In the genomic region with DNA sequence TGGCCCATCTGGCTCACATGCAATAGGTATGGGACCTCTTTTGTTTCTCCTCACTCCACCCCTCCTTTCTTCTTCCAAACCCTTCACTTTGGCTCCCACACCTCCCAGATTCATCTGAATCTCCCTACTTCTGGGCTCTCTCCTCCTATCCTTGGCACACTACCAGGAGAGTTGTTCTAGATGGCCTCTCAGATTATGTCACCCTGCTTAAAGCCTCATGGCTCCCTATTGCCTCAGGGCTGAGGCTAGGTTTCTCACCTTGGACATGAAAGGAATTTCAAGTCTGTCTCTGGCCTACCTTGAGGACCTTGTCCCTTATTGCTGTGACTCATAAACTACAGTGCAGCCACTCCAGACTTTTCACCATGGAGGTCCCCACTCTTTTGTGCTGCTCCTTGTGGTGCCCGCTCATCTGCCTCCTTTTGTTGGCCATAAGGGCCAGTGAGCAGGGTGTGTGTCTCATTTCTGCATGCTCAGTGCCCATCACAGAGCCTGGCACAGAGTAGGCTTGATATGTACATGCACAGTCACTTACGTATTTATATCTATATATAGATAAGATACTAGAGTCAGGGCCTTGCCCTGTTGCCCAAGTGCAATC, we compare ENCODE assay signal across 1 cellular context.
A peak's percentile ranks its signal among the peaks of the same experiment; 100 is the strongest.
TF ChIP-seq lines count a peak whose summit lies in the region.

No MANE protein-coding gene starts in this region.

TF ChIP-seq in HEK293, 187 proteins besides CTCF, POLR2A, EP300 and RAD21 (continued from another document):
- TF ChIP-seq, protein P1, sequence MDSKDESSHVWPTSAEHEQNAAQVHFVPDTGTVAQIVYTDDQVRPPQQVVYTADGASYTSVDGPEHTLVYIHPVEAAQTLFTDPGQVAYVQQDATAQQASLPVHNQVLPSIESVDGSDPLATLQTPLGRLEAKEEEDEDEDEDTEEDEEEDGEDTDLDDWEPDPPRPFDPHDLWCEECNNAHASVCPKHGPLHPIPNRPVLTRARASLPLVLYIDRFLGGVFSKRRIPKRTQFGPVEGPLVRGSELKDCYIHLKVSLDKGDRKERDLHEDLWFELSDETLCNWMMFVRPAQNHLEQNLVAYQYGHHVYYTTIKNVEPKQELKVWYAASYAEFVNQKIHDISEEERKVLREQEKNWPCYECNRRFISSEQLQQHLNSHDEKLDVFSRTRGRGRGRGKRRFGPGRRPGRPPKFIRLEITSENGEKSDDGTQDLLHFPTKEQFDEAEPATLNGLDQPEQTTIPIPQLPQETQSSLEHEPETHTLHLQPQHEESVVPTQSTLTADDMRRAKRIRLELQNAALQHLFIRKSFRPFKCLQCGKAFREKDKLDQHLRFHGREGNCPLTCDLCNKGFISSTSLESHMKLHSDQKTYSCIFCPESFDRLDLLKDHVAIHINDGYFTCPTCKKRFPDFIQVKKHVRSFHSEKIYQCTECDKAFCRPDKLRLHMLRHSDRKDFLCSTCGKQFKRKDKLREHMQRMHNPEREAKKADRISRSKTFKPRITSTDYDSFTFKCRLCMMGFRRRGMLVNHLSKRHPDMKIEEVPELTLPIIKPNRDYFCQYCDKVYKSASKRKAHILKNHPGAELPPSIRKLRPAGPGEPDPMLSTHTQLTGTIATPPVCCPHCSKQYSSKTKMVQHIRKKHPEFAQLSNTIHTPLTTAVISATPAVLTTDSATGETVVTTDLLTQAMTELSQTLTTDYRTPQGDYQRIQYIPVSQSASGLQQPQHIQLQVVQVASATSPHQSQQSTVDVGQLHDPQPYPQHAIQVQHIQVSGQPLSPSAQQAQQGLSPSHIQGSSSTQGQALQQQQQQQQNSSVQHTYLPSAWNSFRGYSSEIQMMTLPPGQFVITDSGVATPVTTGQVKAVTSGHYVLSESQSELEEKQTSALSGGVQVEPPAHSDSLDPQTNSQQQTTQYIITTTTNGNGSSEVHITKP (tag by site-specific recombination; IDR thresholded peaks at IDR 0.05): peak; percentile 20; the same call in 1 of the 2 replicates
- 0 out of 2 replicates have a peak, but pooled peaks have one; percentile 37 for TF ChIP-seq ZNF558 (tag by site-specific recombination; IDR thresholded peaks at IDR 0.05)
- no peak for TF ChIP-seq ZNF677 (tag by site-specific recombination; IDR thresholded peaks at IDR 0.05)
- TF ChIP-seq, protein P2, sequence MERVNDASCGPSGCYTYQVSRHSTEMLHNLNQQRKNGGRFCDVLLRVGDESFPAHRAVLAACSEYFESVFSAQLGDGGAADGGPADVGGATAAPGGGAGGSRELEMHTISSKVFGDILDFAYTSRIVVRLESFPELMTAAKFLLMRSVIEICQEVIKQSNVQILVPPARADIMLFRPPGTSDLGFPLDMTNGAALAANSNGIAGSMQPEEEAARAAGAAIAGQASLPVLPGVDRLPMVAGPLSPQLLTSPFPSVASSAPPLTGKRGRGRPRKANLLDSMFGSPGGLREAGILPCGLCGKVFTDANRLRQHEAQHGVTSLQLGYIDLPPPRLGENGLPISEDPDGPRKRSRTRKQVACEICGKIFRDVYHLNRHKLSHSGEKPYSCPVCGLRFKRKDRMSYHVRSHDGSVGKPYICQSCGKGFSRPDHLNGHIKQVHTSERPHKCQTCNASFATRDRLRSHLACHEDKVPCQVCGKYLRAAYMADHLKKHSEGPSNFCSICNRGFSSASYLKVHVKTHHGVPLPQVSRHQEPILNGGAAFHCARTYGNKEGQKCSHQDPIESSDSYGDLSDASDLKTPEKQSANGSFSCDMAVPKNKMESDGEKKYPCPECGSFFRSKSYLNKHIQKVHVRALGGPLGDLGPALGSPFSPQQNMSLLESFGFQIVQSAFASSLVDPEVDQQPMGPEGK (tag by site-specific recombination; IDR thresholded peaks at IDR 0.05): peak; percentile 3; the same call in 1 of the 2 replicates
- TF ChIP-seq ZNF600 (tag by site-specific recombination; IDR thresholded peaks at IDR 0.05): 0 out of 2 replicates have a peak, but pooled peaks have one; percentile 28
- TF ChIP-seq ZNF16 (tag by site-specific recombination; IDR thresholded peaks at IDR 0.05; ENCODE audit: low read depth): peak; percentile 68; the same call in 1 of the 2 replicates
- TF ChIP-seq ZNF366 (tag by site-specific recombination; conservative IDR thresholded peaks at IDR 0.05): peak; percentile 70; the same call in 1 of the 2 replicates
- TF ChIP-seq ZIC2 (tag by site-specific recombination; IDR thresholded peaks at IDR 0.05): no peak
- TF ChIP-seq IKZF3 (tag by site-specific recombination; IDR thresholded peaks at IDR 0.05): 0 out of 2 replicates have a peak, but pooled peaks have one; percentile 7
- peak; percentile 57; the same call in 1 of the 2 replicates for TF ChIP-seq ZBTB48 (tag by site-specific recombination; IDR thresholded peaks at IDR 0.05)
- peak; percentile 18; the same call in 1 of the 2 replicates for TF ChIP-seq YY2 (tag by site-specific recombination; IDR thresholded peaks at IDR 0.05)
- 0 out of 2 replicates have a peak, but pooled peaks have one; percentile 31 for TF ChIP-seq ZNF660 (tag by site-specific recombination; IDR thresholded peaks at IDR 0.05)
- TF ChIP-seq, protein P3, sequence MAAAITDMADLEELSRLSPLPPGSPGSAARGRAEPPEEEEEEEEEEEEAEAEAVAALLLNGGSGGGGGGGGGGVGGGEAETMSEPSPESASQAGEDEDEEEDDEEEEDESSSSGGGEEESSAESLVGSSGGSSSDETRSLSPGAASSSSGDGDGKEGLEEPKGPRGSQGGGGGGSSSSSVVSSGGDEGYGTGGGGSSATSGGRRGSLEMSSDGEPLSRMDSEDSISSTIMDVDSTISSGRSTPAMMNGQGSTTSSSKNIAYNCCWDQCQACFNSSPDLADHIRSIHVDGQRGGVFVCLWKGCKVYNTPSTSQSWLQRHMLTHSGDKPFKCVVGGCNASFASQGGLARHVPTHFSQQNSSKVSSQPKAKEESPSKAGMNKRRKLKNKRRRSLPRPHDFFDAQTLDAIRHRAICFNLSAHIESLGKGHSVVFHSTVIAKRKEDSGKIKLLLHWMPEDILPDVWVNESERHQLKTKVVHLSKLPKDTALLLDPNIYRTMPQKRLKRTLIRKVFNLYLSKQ (tag by site-specific recombination; IDR thresholded peaks at IDR 0.05; ENCODE audit: borderline replicate concordance): no peak
- TF ChIP-seq PRDM1 (tag by site-specific recombination; IDR thresholded peaks at IDR 0.05): peak; percentile 58
- TF ChIP-seq ZNF335 (tag by site-specific recombination; conservative IDR thresholded peaks at IDR 0.05): peak; percentile 84
- TF ChIP-seq, protein P4, sequence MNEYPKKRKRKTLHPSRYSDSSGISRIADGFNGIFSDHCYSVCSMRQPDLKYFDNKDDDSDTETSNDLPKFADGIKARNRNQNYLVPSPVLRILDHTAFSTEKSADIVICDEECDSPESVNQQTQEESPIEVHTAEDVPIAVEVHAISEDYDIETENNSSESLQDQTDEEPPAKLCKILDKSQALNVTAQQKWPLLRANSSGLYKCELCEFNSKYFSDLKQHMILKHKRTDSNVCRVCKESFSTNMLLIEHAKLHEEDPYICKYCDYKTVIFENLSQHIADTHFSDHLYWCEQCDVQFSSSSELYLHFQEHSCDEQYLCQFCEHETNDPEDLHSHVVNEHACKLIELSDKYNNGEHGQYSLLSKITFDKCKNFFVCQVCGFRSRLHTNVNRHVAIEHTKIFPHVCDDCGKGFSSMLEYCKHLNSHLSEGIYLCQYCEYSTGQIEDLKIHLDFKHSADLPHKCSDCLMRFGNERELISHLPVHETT (tag by site-specific recombination; IDR thresholded peaks at IDR 0.05): no peak
